ENCODE assay signal across 9 cellular contexts in genomic region chr19:5578094-5578846, GRCh38. TPM values are rescaled to one million over a fixed set of nuclear protein-coding genes. Genes with fewer than 3 reads are reported as not detected.
DNase-seq lines count a peak whose midpoint lies in the region; ATAC-seq, FAIRE-seq and TF ChIP-seq lines count a peak whose summit lies in the region.
"Had no signal": no experiment of that assay in that cellular context is flagged by ENCODE, and none has a peak within 500 bp of the region (broad histone marks: within the 10 kb centered on the region; RNA-seq: fewer than 3 reads in every experiment).

No MANE protein-coding gene starts in this region.

- FAIRE-seq in HepG2 (lab: Jason Lieb, UNC) = no peak
- FAIRE-seq: G401.6 had no signal

- POLR2A ChIA-PET in HepG2 (lab: Yijun Ruan, JAX) = no interaction called here

- TF ChIP-seq POLR2A in HepG2 (IDR thresholded peaks at IDR 0.05; ENCODE audit: insufficient read depth in 1 of 2, low read depth in 2 of 2, low read length in 2 of 2) = no peak

- no peak overlapping the region for H2AFZ ChIP-seq in HepG2 (ENCODE audit: low read length)

- peak overlapping the region; percentile 14 for H3K27ac ChIP-seq in HepG2 (ENCODE audit: extremely low read length, insufficient read depth, low read length)

- DNase-seq in NCI-H146 (lab: John Stamatoyannopoulos, UW) (peak; percentile 53), NCI-H146 treated with DMSO at 0.1 percent for 48 hours (lab: John Stamatoyannopoulos, UW; ENCODE audit: unreplicated experiment) (no peak), NCI-H2196 (lab: John Stamatoyannopoulos, UW; ENCODE audit: unreplicated experiment) (peak; percentile 67), cerebellum (ENCODE audit: low spot score) (peak; percentile 70), HepG2 (ENCODE audit: low spot score) (peak; percentile 38)
- DNase-seq in activated CD4-positive, alpha-beta T cell treated with anti-CD3 and anti-CD28 coated beads for 24 hours (ENCODE audit: low read depth in 2 of 2) = peak; percentile 62 to 64
- DNase-seq in stimulated activated CD4-positive, alpha-beta T cell treated with anti-CD3 and anti-CD28 coated beads, TNF-alpha, amount 100 ng/mL, for 24 hours (ENCODE audit: low read depth in 3 of 3) = peak; percentile 33 to 62 (median 55)

- CTCF ChIA-PET in HepG2 (lab: Yijun Ruan, JAX; ENCODE audit: low intra/inter-chr PET ratio, low total read pairs) = interaction anchor here (0.8 to 2.2 kb wide), 2 partner anchors 30 to 32 kb away, joined by 3 to 19 read pairs; no protein-coding TSS in a partner anchor

- peaks cover 30% of the 10 kb centered on the region for H3K4me1 ChIP-seq in HepG2 (ENCODE audit: insufficient read depth, low read length)

- peak; percentile 96 for TF ChIP-seq CTCF in HepG2 (CRISPR knock-in tag; IDR thresholded peaks at IDR 0.05)

- no peaks in the 10 kb centered on the region for H3K9me3 ChIP-seq in HepG2 (ENCODE audit: low read length)

- in situ Hi-C loops in HepG2 (cut with HindIII; ENCODE audit: extremely low pct_ligation_motif_present, low pct_unique_long_range_greater_than_20kb) = loop anchor here (5.0 kb wide), 1 partner anchor 36 kb away; no protein-coding TSS in a partner anchor

- no peaks in the 10 kb centered on the region for H3K79me2 ChIP-seq in HepG2 (ENCODE audit: insufficient read depth, low read length)

- ATAC-seq in HepG2 = peak; percentile 86
- no peak for ATAC-seq in GM19397 (IDR thresholded peaks at IDR 0.05; ENCODE audit: unreplicated experiment)

- intact Hi-C loops in HepG2 (cut with micrococcal nuclease; ENCODE audit: unreplicated experiment) = loop anchor here (2.0 kb wide), 1 partner anchor 31 kb away; no protein-coding TSS in a partner anchor

- H3K4me3 ChIP-seq in HepG2 (replicated peaks in 1 of 3; ENCODE audit: insufficient read depth in 1 of 3, low read depth in 2 of 3, low read length in 3 of 3) = peak overlapping the region; percentile 54 to 75 (median 58)

- TF ChIP-seq RAD21 in HepG2 (CRISPR knock-in tag; IDR thresholded peaks at IDR 0.05) = peak; percentile 94

- peak overlapping the region; percentile 64 for H3K9ac ChIP-seq in HepG2 (ENCODE audit: insufficient read depth, low read depth, low read length)

- H4K20me1 ChIP-seq in HepG2 (ENCODE audit: insufficient read depth, low read length) = no peaks in the 10 kb centered on the region

- 30% methylated on average over 14 of the region's 28 CpGs for WGBS in HepG2 (ENCODE audit: low lambda C conversion rate)

- BruUV-seq in HepG2 (replicated peaks; lab: Mats Ljungman, UMichigan) = no TSS peak

- no peaks in the 10 kb centered on the region for H3K27me3 ChIP-seq in HepG2 (ENCODE audit: control insufficient read depth in 1 of 2, insufficient read depth in 2 of 2, low read length in 2 of 2)

- TF ChIP-seq EP300 in HepG2 (IDR thresholded peaks at IDR 0.05; ENCODE audit: low read depth in 2 of 2, low read length in 2 of 2) (no peak), HepG2 (CRISPR knock-in tag; IDR thresholded peaks at IDR 0.05; ENCODE audit: borderline replicate concordance) (no peak)

- H3K4me2 ChIP-seq in HepG2 (ENCODE audit: low read depth, low read length) = peak overlapping the region; percentile 97

- H3K36me3 ChIP-seq in HepG2 (replicated peaks in 1 of 2; ENCODE audit: control insufficient read depth in 1 of 2, insufficient read depth in 2 of 2, low read length in 2 of 2) = no peaks in the 10 kb centered on the region

RNA-seq across cellular contexts. Expression of gene TINCR, which starts 10.5 kb away (rescaled TPM):
- total RNA-seq in cerebellum (1.1 TPM), HepG2 (2016; rRNA removed; fragmentation: Illumina TruSeq; extraction: Trizol) (0.04 and 0.33 TPM in 2 replicates)
- total RNA-seq in HepG2 (2016; cell fraction: cytosol; rRNA removed; fragmentation: Illumina TruSeq; extraction: Trizol; ENCODE audit: low read depth) = not detected in 2 replicates
- total RNA-seq in HepG2 (2016; cell fraction: insoluble cytoplasmic fraction; rRNA removed; fragmentation: Illumina TruSeq; extraction: Trizol) = 0.28 and 0.39 TPM in 2 replicates
- 0.07 TPM in 1 of 2 replicates, not detected in the other for total RNA-seq in HepG2 (2016; cell fraction: membrane; rRNA removed; fragmentation: Illumina TruSeq; extraction: Trizol)
- total RNA-seq in HepG2 (2016; cell fraction: nucleus; rRNA removed; fragmentation: Illumina TruSeq; extraction: Trizol) = 0.09 TPM in 1 of 2 replicates, not detected in the other
- 0.17 and 0.30 TPM in 2 replicates for polyA plus RNA-seq in HepG2 (2011; rRNA removed)
- polyA plus RNA-seq in HepG2 (2011; cell fraction: cytosol; rRNA removed) = 0.15 and 0.22 TPM in 2 replicates
- 0.53 and 0.68 TPM in 2 replicates for polyA plus RNA-seq in HepG2 (2011; cell fraction: nucleus; rRNA removed)
- polyA plus RNA-seq in HepG2 (2012) = 0.08 and 0.59 TPM in 2 replicates
- polyA plus RNA-seq in HepG2 (2016; cell fraction: cytosol; fragmentation: Illumina TruSeq; extraction: Trizol; ENCODE audit: low read depth) = 0.03 and 0.40 TPM in 2 replicates
- polyA plus RNA-seq in HepG2 (2016; cell fraction: insoluble cytoplasmic fraction; fragmentation: Illumina TruSeq; extraction: Trizol; ENCODE audit: low read depth) = 0.17 TPM in 1 of 2 replicates, not detected in the other
- 0.12 and 0.14 TPM in 2 replicates for polyA plus RNA-seq in HepG2 (2016; cell fraction: membrane; fragmentation: Illumina TruSeq; extraction: Trizol; ENCODE audit: low read depth)
- 0.12 and 0.45 TPM in 2 replicates for polyA plus RNA-seq in HepG2 (2016; cell fraction: nucleus; fragmentation: Illumina TruSeq; extraction: Trizol; ENCODE audit: insufficient read depth, low read depth)
- polyA minus RNA-seq in HepG2 (2011; rRNA and poly(A)+ RNA removed; ENCODE audit: low replicate concordance) = 0.30 and 7.6 TPM in 2 replicates
- polyA minus RNA-seq in HepG2 (2011; cell fraction: cytosol; rRNA and poly(A)+ RNA removed) = not detected in 2 replicates
- 0.62 TPM in 1 of 2 replicates, not detected in the other for polyA minus RNA-seq in HepG2 (2011; cell fraction: nucleus; rRNA and poly(A)+ RNA removed)

RNA-seq across cellular contexts. Expression of gene SAFB2, which starts 44.3 kb away (rescaled TPM):
- 65.1 TPM for total RNA-seq in cerebellum
- 22.9 and 31.5 TPM in 2 replicates for total RNA-seq in HepG2 (2016; rRNA removed; fragmentation: Illumina TruSeq; extraction: Trizol)
- 28.6 and 30.0 TPM in 2 replicates for total RNA-seq in HepG2 (2016; cell fraction: cytosol; rRNA removed; fragmentation: Illumina TruSeq; extraction: Trizol; ENCODE audit: low read depth)
- 16.7 and 28.5 TPM in 2 replicates for total RNA-seq in HepG2 (2016; cell fraction: insoluble cytoplasmic fraction; rRNA removed; fragmentation: Illumina TruSeq; extraction: Trizol)
- total RNA-seq in HepG2 (2016; cell fraction: membrane; rRNA removed; fragmentation: Illumina TruSeq; extraction: Trizol) = 18.7 and 21.5 TPM in 2 replicates
- 38.9 and 43.4 TPM in 2 replicates for total RNA-seq in HepG2 (2016; cell fraction: nucleus; rRNA removed; fragmentation: Illumina TruSeq; extraction: Trizol)
- polyA plus RNA-seq in HepG2 (2011; rRNA removed) = 11.2 and 16.8 TPM in 2 replicates
- 4.4 and 7.8 TPM in 2 replicates for polyA plus RNA-seq in HepG2 (2011; cell fraction: cytosol; rRNA removed)
- 123 and 130 TPM in 2 replicates for polyA plus RNA-seq in HepG2 (2011; cell fraction: nucleus; rRNA removed)
- polyA plus RNA-seq in HepG2 (2012) = 34.2 and 41.5 TPM in 2 replicates
- polyA plus RNA-seq in HepG2 (2016; cell fraction: cytosol; fragmentation: Illumina TruSeq; extraction: Trizol; ENCODE audit: low read depth) = 7.4 and 9.0 TPM in 2 replicates
- polyA plus RNA-seq in HepG2 (2016; cell fraction: insoluble cytoplasmic fraction; fragmentation: Illumina TruSeq; extraction: Trizol; ENCODE audit: low read depth) = 37.3 and 38.4 TPM in 2 replicates
- 8.7 and 10.4 TPM in 2 replicates for polyA plus RNA-seq in HepG2 (2016; cell fraction: membrane; fragmentation: Illumina TruSeq; extraction: Trizol; ENCODE audit: low read depth)
- 110 and 111 TPM in 2 replicates for polyA plus RNA-seq in HepG2 (2016; cell fraction: nucleus; fragmentation: Illumina TruSeq; extraction: Trizol; ENCODE audit: insufficient read depth, low read depth)
- polyA minus RNA-seq in HepG2 (2011; rRNA and poly(A)+ RNA removed; ENCODE audit: low replicate concordance) = 14.4 and 17.7 TPM in 2 replicates
- 7.1 and 9.7 TPM in 2 replicates for polyA minus RNA-seq in HepG2 (2011; cell fraction: cytosol; rRNA and poly(A)+ RNA removed)
- polyA minus RNA-seq in HepG2 (2011; cell fraction: nucleus; rRNA and poly(A)+ RNA removed) = 82.5 and 91.5 TPM in 2 replicates

RNA-seq across cellular contexts. Expression of gene SAFB, which starts 44.6 kb away (rescaled TPM):
- total RNA-seq in cerebellum (93.6 TPM), HepG2 (2016; rRNA removed; fragmentation: Illumina TruSeq; extraction: Trizol) (28.4 and 43.4 TPM in 2 replicates)
- 14.7 and 17.5 TPM in 2 replicates for total RNA-seq in HepG2 (2016; cell fraction: cytosol; rRNA removed; fragmentation: Illumina TruSeq; extraction: Trizol; ENCODE audit: low read depth)
- 31.2 and 39.6 TPM in 2 replicates for total RNA-seq in HepG2 (2016; cell fraction: insoluble cytoplasmic fraction; rRNA removed; fragmentation: Illumina TruSeq; extraction: Trizol)
- total RNA-seq in HepG2 (2016; cell fraction: membrane; rRNA removed; fragmentation: Illumina TruSeq; extraction: Trizol) = 15.8 and 15.9 TPM in 2 replicates
- 52.0 and 55.7 TPM in 2 replicates for total RNA-seq in HepG2 (2016; cell fraction: nucleus; rRNA removed; fragmentation: Illumina TruSeq; extraction: Trizol)
- 21.0 and 27.2 TPM in 2 replicates for polyA plus RNA-seq in HepG2 (2011; rRNA removed)
- polyA plus RNA-seq in HepG2 (2011; cell fraction: cytosol; rRNA removed) = 25.0 and 48.1 TPM in 2 replicates
- polyA plus RNA-seq in HepG2 (2011; cell fraction: nucleus; rRNA removed) = 153 and 157 TPM in 2 replicates
- 55.4 and 72.9 TPM in 2 replicates for polyA plus RNA-seq in HepG2 (2012)
- polyA plus RNA-seq in HepG2 (2016; cell fraction: cytosol; fragmentation: Illumina TruSeq; extraction: Trizol; ENCODE audit: low read depth) = 3.6 and 3.8 TPM in 2 replicates
- 67.5 and 86.2 TPM in 2 replicates for polyA plus RNA-seq in HepG2 (2016; cell fraction: insoluble cytoplasmic fraction; fragmentation: Illumina TruSeq; extraction: Trizol; ENCODE audit: low read depth)
- 6.0 and 7.3 TPM in 2 replicates for polyA plus RNA-seq in HepG2 (2016; cell fraction: membrane; fragmentation: Illumina TruSeq; extraction: Trizol; ENCODE audit: low read depth)
- 107 and 108 TPM in 2 replicates for polyA plus RNA-seq in HepG2 (2016; cell fraction: nucleus; fragmentation: Illumina TruSeq; extraction: Trizol; ENCODE audit: insufficient read depth, low read depth)
- polyA minus RNA-seq in HepG2 (2011; rRNA and poly(A)+ RNA removed; ENCODE audit: low replicate concordance) = 19.3 and 26.4 TPM in 2 replicates
- 31.4 and 31.7 TPM in 2 replicates for polyA minus RNA-seq in HepG2 (2011; cell fraction: cytosol; rRNA and poly(A)+ RNA removed)
- polyA minus RNA-seq in HepG2 (2011; cell fraction: nucleus; rRNA and poly(A)+ RNA removed) = 66.7 and 69.6 TPM in 2 replicates
